13 cellular contexts compared by ENCODE assay signal in the genomic region with DNA sequence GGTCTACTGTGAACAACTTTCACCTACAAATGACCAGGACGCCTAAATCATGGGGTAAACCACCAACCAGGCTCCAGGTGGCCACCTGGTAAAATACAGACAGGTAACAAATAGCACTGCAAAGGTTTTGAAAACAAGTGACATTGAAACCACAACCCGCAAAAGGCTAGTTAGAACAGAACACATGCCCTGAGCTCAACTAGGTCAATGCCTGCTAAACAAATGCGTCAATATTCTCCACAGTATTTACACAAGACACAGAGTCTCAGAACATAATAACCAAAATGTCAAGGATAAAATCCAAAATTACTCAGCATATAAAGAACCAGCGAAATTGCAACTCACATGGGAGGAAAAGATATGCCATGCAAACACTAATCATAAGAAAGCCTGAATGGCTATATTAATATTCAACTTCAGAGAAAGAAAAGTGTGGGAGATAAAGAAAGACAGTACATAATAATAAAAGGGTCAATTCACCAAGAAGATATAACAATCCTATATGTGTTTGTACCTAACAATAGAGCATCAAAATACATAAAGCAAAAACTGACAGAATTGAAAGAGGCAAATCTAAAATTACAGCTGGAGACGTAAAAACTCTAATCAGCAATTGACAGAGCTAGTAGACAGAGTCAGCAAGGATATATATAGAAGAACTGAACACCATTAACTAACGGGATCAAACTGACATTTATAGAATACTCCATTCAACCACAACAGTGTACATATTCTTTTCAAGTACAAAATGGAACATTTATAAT. TPM values are rescaled to one million over a fixed set of nuclear protein-coding genes. Genes with fewer than 3 reads are reported as not detected.
DNase-seq lines count a peak whose midpoint lies in the region; ATAC-seq and TF ChIP-seq lines count a peak whose summit lies in the region.
"Had no signal": no experiment of that assay in that cellular context is flagged by ENCODE, and none has a peak within 500 bp of the region (broad histone marks: within the 10 kb centered on the region; RNA-seq: fewer than 3 reads in every experiment).

No MANE protein-coding gene starts in this region.

- H3K36me3 ChIP-seq in lung (ENCODE audit: control insufficient read depth in 2 of 2, insufficient read depth in 2 of 2, low read length in 2 of 2) (no peaks in the 10 kb centered on the region), tibial artery (no peaks in the 10 kb centered on the region)

- H3K27me3 ChIP-seq in lung (ENCODE audit: control insufficient read depth, insufficient read depth) (no peaks in the 10 kb centered on the region), tibial artery (no peaks in the 10 kb centered on the region)

- peaks cover 11 to 18% of the 10 kb centered on the region in 2 donors for H3K4me1 ChIP-seq in lung (ENCODE audit: control insufficient read depth in 2 of 2, insufficient read depth in 2 of 2, low read length in 2 of 2)
- H3K4me1 ChIP-seq in tibial artery: peaks cover 0 to 100% (median 54%) of the 10 kb centered on the region in 4 donors

- no peak for TF ChIP-seq CTCF in epithelial cell of esophagus (IDR thresholded peaks at IDR 0.05; ENCODE audit: insufficient read depth, low read depth, low read length, missing control alignments)
- TF ChIP-seq CTCF in lung (IDR thresholded peaks at IDR 0.05; ENCODE audit: control extremely low read depth, extremely low read depth): no peak
- no peak for TF ChIP-seq CTCF in tibial artery (IDR thresholded peaks at IDR 0.05)

- in situ Hi-C loops in SK-MEL-5 (cut with HindIII; ENCODE audit: low pct_unique_long_range_greater_than_20kb, low sequenced_read_pairs): loop anchor here (25.0 kb wide), 1 partner anchor 216 kb away; no protein-coding TSS in a partner anchor

- H3K4me3 ChIP-seq in epithelial cell of esophagus (ENCODE audit: low read length) (no peak overlapping the region), lung (no peak overlapping the region), tibial artery (peak overlapping the region in 1 of 2 donors; percentile 11)

- H3K9me3 ChIP-seq in lung (ENCODE audit: control insufficient read depth in 2 of 2, insufficient read depth in 1 of 2, low read length in 1 of 2) (no peaks in the 10 kb centered on the region), tibial artery (no peaks in the 10 kb centered on the region)

- 69 to 82% methylated on average over 6 of the region's 6 CpGs for whole genome bisulfite sequencing in lung, 2 donors

- peak overlapping the region; percentile 1 to 79 for H3K27ac ChIP-seq in lung (ENCODE audit: low read depth in 1 of 2, low read length in 1 of 2)
- H3K27ac ChIP-seq in tibial artery: peak overlapping the region; percentile 84 to 93

- peak; percentile 76 for DNase-seq in SK-MEL-5 (ENCODE audit: low read depth, low spot score)
- DNase-seq in epithelial cell of esophagus (ENCODE audit: low read depth): peak; percentile 59
- DNase-seq in lung (ENCODE audit: low spot score): no peak
- DNase-seq in tibial artery: no peak
- no peak for DNase-seq in Ammon's horn (ENCODE audit: low spot score)
- DNase-seq in LoVo (ENCODE audit: low spot score): no peak
- DNase-seq in NCI-H2227 treated with DMSO at 0.1 percent for 48 hours (lab: John Stamatoyannopoulos, UW): no peak
- DNase-seq: cortex of kidney; natural killer cell; NCI-H1417; stimulated activated naive CD4-positive, alpha-beta T cell treated with Interleukin-2 at 50 U/mL for 16 hours had no signal

- peak; percentile 58 for ATAC-seq in lung (ENCODE audit: insufficient read depth, low FRiP score)
- no peak for ATAC-seq in HG03342 (IDR thresholded peaks at IDR 0.05; ENCODE audit: unreplicated experiment)
- ATAC-seq: natural killer cell, Panc1 had no signal

- intact Hi-C loops in tibial artery (cut with DNase I; ENCODE audit: low total_unique reads): no loop called here

RNA-seq across cellular contexts. Expression of gene SMURF1, which starts 47.6 kb away (rescaled TPM):
- total RNA-seq in SK-MEL-5 (2014; rRNA removed; shearing (Covaris generic)): 40.8 and 42.1 TPM in 2 replicates
- polyA plus RNA-seq in SK-MEL-5 (2015; cell fraction: cytosol; rRNA removed): 26.2 and 32.8 TPM in 2 replicates
- 22.9 and 34.2 TPM in 2 replicates for polyA plus RNA-seq in SK-MEL-5 (2015; cell fraction: nucleus; rRNA removed)
- 10 to 100 TPM; 30.6 to 36.4 TPM for total RNA-seq in lung
- 10 to 100 TPM in 1 of 2 donors, 1 to 10 TPM in 1; 9.0 to 12.4 TPM for polyA plus RNA-seq in lung

Comparison
In these comparisons a context has a peak if more than half of its experiments do, and no peak if none do; other contexts are left out.
1. DNase-seq: peak in SK-MEL-5 (single experiment) and epithelial cell of esophagus (single experiment); none in lung (single experiment), tibial artery (0 of 2), Ammon's horn (single experiment), LoVo (single experiment) and NCI-H2227 treated with DMSO at 0.1 percent for 48 hours (single experiment).